8 cellular contexts compared by ENCODE assay signal in genomic region chr13:50170447-50171037, GRCh38.
DNase-seq lines count a peak whose midpoint lies in the region; ATAC-seq and TF ChIP-seq lines count a peak whose summit lies in the region.
"Had no signal": no experiment of that assay in that cellular context is flagged by ENCODE, and none has a peak within 500 bp of the region (broad histone marks: within the 10 kb centered on the region; RNA-seq: fewer than 3 reads in every experiment).

No MANE protein-coding gene starts in this region.

- TF ChIP-seq CTCF in Peyer's patch (IDR thresholded peaks at IDR 0.05) (peak in 4 of 6 experiments; percentile 16 to 30 (median 18)), fibroblast of mammary gland (conservative IDR thresholded peaks at IDR 0.05; ENCODE audit: control insufficient read depth, insufficient read depth, low read depth, low read length) (peak; percentile 37), smooth muscle cell (IDR thresholded peaks at IDR 0.05; ENCODE audit: borderline replicate concordance, insufficient read depth, poor library complexity, severe bottlenecking) (peak; percentile 16)

- H3K27ac Mint-ChIP-seq in natural killer cell treated with Interleukin-12 subunit alpha and Interleukin-12 subunit beta and Interleukin-15 and Interleukin-18, amount 100 ng/mL, for 72 hours: no peak overlapping the region

- no peak for ATAC-seq in HG02870 (IDR thresholded peaks at IDR 0.05; ENCODE audit: unreplicated experiment)
- no peak for ATAC-seq in natural killer cell treated with Interleukin-12 subunit alpha and Interleukin-12 subunit beta and Interleukin-15 and Interleukin-18, amount 100 ng/mL, for 72 hours

- peaks cover 4% of the 10 kb centered on the region for H3K36me3 Mint-ChIP-seq in natural killer cell treated with Interleukin-12 subunit alpha and Interleukin-12 subunit beta and Interleukin-15 and Interleukin-18, amount 100 ng/mL, for 72 hours

- in situ Hi-C loops in GM23248 (cut with MboI): no loop called here

- H3K9me2 ChIP-seq in GM23248 (ENCODE audit: insufficient read depth): no peaks in the 10 kb centered on the region

- no peak for TF ChIP-seq POLR2A in Peyer's patch (IDR thresholded peaks at IDR 0.05)

- H3K4me1 ChIP-seq in GM23248 (ENCODE audit: insufficient read depth) (no peaks in the 10 kb centered on the region), Peyer's patch (no peaks in the 10 kb centered on the region), smooth muscle cell (ENCODE audit: low read depth) (no peaks in the 10 kb centered on the region)

- no peak overlapping the region for H2AFZ ChIP-seq in GM23248
- H2AFZ ChIP-seq in smooth muscle cell (ENCODE audit: low read depth): no peak overlapping the region

- peak; percentile 35 for DNase-seq in GM23248
- DNase-seq in Peyer's patch: no peak
- DNase-seq in fibroblast of mammary gland (ENCODE audit: low read depth): peak; percentile 42
- DNase-seq in smooth muscle cell (lab: John Stamatoyannopoulos, UW; ENCODE audit: unreplicated experiment): no peak
- DNase-seq in NCI-H226: no peak
- no peak for DNase-seq in natural killer cell treated with Interleukin-12 subunit alpha and Interleukin-12 subunit beta and Interleukin-15 and Interleukin-18, amount 100 ng/mL, for 72 hours (ENCODE audit: low spot score)
- DNase-seq: KG1 had no signal

- H3K4me2 ChIP-seq in GM23248 (ENCODE audit: unreplicated experiment): no peak overlapping the region
- no peak overlapping the region for H3K4me2 ChIP-seq in smooth muscle cell

- H3F3A ChIP-seq in GM23248 (ENCODE audit: insufficient read depth) (no peaks in the 10 kb centered on the region), smooth muscle cell (ENCODE audit: low read depth) (no peaks in the 10 kb centered on the region)

- H3K27me3 ChIP-seq in GM23248 (replicated peaks; ENCODE audit: insufficient read depth) (no peaks in the 10 kb centered on the region), Peyer's patch (no peaks in the 10 kb centered on the region), smooth muscle cell (ENCODE audit: low read depth) (no peaks in the 10 kb centered on the region)

- no peak overlapping the region for H3K4me3 ChIP-seq in GM23248
- H3K4me3 ChIP-seq in Peyer's patch: no peak overlapping the region
- no peak overlapping the region for H3K4me3 ChIP-seq in fibroblast of mammary gland (ENCODE audit: control insufficient read depth, low read depth, low read length)
- no peak overlapping the region for H3K4me3 ChIP-seq in smooth muscle cell

- H3K36me3 ChIP-seq in GM23248 (ENCODE audit: low read depth) (no peaks in the 10 kb centered on the region), Peyer's patch (no peaks in the 10 kb centered on the region), smooth muscle cell (ENCODE audit: low read depth) (no peaks in the 10 kb centered on the region)

- H3K79me2 ChIP-seq in GM23248 (ENCODE audit: insufficient read depth) (no peaks in the 10 kb centered on the region), smooth muscle cell (ENCODE audit: low read depth) (no peaks in the 10 kb centered on the region)

- H3K9me3 Mint-ChIP-seq in natural killer cell treated with Interleukin-12 subunit alpha and Interleukin-12 subunit beta and Interleukin-15 and Interleukin-18, amount 100 ng/mL, for 72 hours: peaks cover 6% of the 10 kb centered on the region

- no peaks in the 10 kb centered on the region for H4K20me1 ChIP-seq in GM23248 (ENCODE audit: insufficient read depth)
- no peaks in the 10 kb centered on the region for H4K20me1 ChIP-seq in smooth muscle cell (ENCODE audit: low read depth)

- H3K4me1 Mint-ChIP-seq in natural killer cell treated with Interleukin-12 subunit alpha and Interleukin-12 subunit beta and Interleukin-15 and Interleukin-18, amount 100 ng/mL, for 72 hours (ENCODE audit: low read depth in 2 of 2): peaks cover 11 to 16% of the 10 kb centered on the region in 2 donors

- no peak overlapping the region for H3K27ac ChIP-seq in GM23248
- no peak overlapping the region for H3K27ac ChIP-seq in Peyer's patch
- H3K27ac ChIP-seq in smooth muscle cell (ENCODE audit: low read depth): no peak overlapping the region

- H3K9ac ChIP-seq in GM23248 (no peak overlapping the region), smooth muscle cell (ENCODE audit: low read depth) (no peak overlapping the region)

- H3K9me3 ChIP-seq in GM23248 (ENCODE audit: low read depth) (no peaks in the 10 kb centered on the region), Peyer's patch (no peaks in the 10 kb centered on the region), smooth muscle cell (replicated peaks; ENCODE audit: low read depth) (no peaks in the 10 kb centered on the region)

- no peak overlapping the region for H3K4me3 Mint-ChIP-seq in natural killer cell treated with Interleukin-12 subunit alpha and Interleukin-12 subunit beta and Interleukin-15 and Interleukin-18, amount 100 ng/mL, for 72 hours

- whole genome bisulfite sequencing in GM23248 (ENCODE audit: low coverage in 1 of 2, low lambda C conversion rate in 2 of 2, missing lambda C conversion rate in 2 of 2), 2 experiments: 48 to 56% methylated on average over 2 of the region's 2 CpGs
- WGBS in smooth muscle cell (ENCODE audit: low lambda C conversion rate): 95% methylated on average over 2 of the region's 2 CpGs

- H3K27me3 Mint-ChIP-seq in natural killer cell treated with Interleukin-12 subunit alpha and Interleukin-12 subunit beta and Interleukin-15 and Interleukin-18, amount 100 ng/mL, for 72 hours: peaks cover 0 to 2% of the 10 kb centered on the region in 2 donors

Comparison
In these comparisons a context has a peak if more than half of its experiments do, and no peak if none do; other contexts are left out.
1. DNase-seq: peak in GM23248 (single experiment) and fibroblast of mammary gland (single experiment); none in Peyer's patch (0 of 3), smooth muscle cell (single experiment), NCI-H226 (single experiment) and natural killer cell treated with Interleukin-12 subunit alpha and Interleukin-12 subunit beta and Interleukin-15 and Interleukin-18, amount 100 ng/mL, for 72 hours (single experiment).
2. Peak in every context shown above with its lines, with median percentiles within 50 percentile points of each other: CTCF ChIP-seq.